ENCODE assay signal across 25 cellular contexts in genomic region chr4:123930971-123931370, GRCh38.
"Had no signal": no experiment of that assay in that cellular context is flagged by ENCODE, and none has a peak within 500 bp of the region (broad histone marks: within the 10 kb centered on the region; RNA-seq: fewer than 3 reads in every experiment).

No MANE protein-coding gene starts in this region.

- H3K4me1 Mint-ChIP-seq: activated CD4-positive, alpha-beta memory T cell treated with anti-CD3 and anti-CD28 coated beads, Interleukin-2, amount 10 ng/mL, durations not matched to agents 7 days and 5 days; activated naive CD8-positive, alpha-beta T cell treated with anti-CD3 and anti-CD28 coated beads, Interleukin-2, amount 10 ng/mL, durations not matched to agents 7 days and 5 days; brain; naive thymus-derived CD4-positive, alpha-beta T cell; neural progenitor cell; T-cell had no signal

- H3K27ac Mint-ChIP-seq: activated CD4-positive, alpha-beta memory T cell treated with anti-CD3 and anti-CD28 coated beads, Interleukin-2, amount 10 ng/mL, durations not matched to agents 7 days and 5 days; activated naive CD8-positive, alpha-beta T cell treated with anti-CD3 and anti-CD28 coated beads, Interleukin-2, amount 10 ng/mL, durations not matched to agents 7 days and 5 days; activated T-helper 2 cell treated with anti-CD3 and anti-CD28 coated beads, Interferon-gamma antibody, Interleukin-2, Interleukin-4, amounts not matched to agents 10 μg/mL and 5 μg/mL and 100 μg/mL, durations not matched to agents 14 hours and 24 hours and 36 hours; brain; naive thymus-derived CD4-positive, alpha-beta T cell; neural progenitor cell; progenitor cell of endocrine pancreas; stimulated activated naive CD8-positive, alpha-beta T cell treated with anti-CD3 and anti-CD28 coated beads, Interleukin-15, Interleukin-2, amounts not matched to agents 100 ng/mL and 50 ng/mL, for 24 hours; T-cell had no signal

- H3K9ac ChIP-seq: neural progenitor cell had no signal

- H3K36me3 Mint-ChIP-seq: activated naive CD8-positive, alpha-beta T cell treated with anti-CD3 and anti-CD28 coated beads, Interleukin-2, amount 10 ng/mL, durations not matched to agents 7 days and 5 days; brain; naive thymus-derived CD4-positive, alpha-beta T cell; T-cell had no signal

- H3K27me3 ChIP-seq: esophagus squamous epithelium, gastrocnemius medialis, heart left ventricle, neural progenitor cell, transverse colon, uterus had no signal

- H2AFZ ChIP-seq: neural progenitor cell had no signal

- H3K27ac ChIP-seq: gastrocnemius medialis, neural progenitor cell, transverse colon had no signal

- H3K9me3 Mint-ChIP-seq: activated CD4-positive, alpha-beta memory T cell treated with anti-CD3 and anti-CD28 coated beads, Interleukin-2, amount 10 ng/mL, durations not matched to agents 7 days and 5 days; activated naive CD8-positive, alpha-beta T cell treated with anti-CD3 and anti-CD28 coated beads, Interleukin-2, amount 10 ng/mL, durations not matched to agents 7 days and 5 days; activated T-helper 2 cell treated with anti-CD3 and anti-CD28 coated beads, Interferon-gamma antibody, Interleukin-2, Interleukin-4, amounts not matched to agents 10 μg/mL and 5 μg/mL and 100 μg/mL, durations not matched to agents 14 hours and 24 hours and 36 hours; brain had no signal

- DNase-seq: activated CD4-positive, alpha-beta memory T cell treated with anti-CD3 and anti-CD28 coated beads, Interleukin-2, amount 10 ng/mL, durations not matched to agents 7 days and 5 days; activated CD4-positive, alpha-beta T cell treated with anti-CD3 and anti-CD28 coated beads for 48 hours; activated CD4-positive, CD25-positive, alpha-beta regulatory T cell; activated naive CD4-positive, alpha-beta T cell treated with Interleukin-2 at 50 U/mL for 16 hours; activated naive CD8-positive, alpha-beta T cell treated with anti-CD3 and anti-CD28 coated beads, Interleukin-2, amount 10 ng/mL, durations not matched to agents 7 days and 5 days; activated T-cell treated with anti-CD3 and anti-CD28 coated beads, Interleukin-2, amount 50 U/mL, for 1 hour; cerebellar nuclear complex; effector CD8-positive, alpha-beta T cell; esophagus squamous epithelium; gastrocnemius medialis; heart left ventricle; mesendoderm; naive thymus-derived CD4-positive, alpha-beta T cell; small intestine; stimulated activated CD4-positive, alpha-beta T cell treated with anti-CD3 and anti-CD28 coated beads, Interleukin-15, amount 100 ng/mL, for 24 hours; stimulated activated CD4-positive, alpha-beta T cell treated with anti-CD3 and anti-CD28 coated beads, Interleukin-2, amount 100 ng/mL, for 48 hours; T-cell; T1000; transverse colon; uterus had no signal

- ATAC-seq: gastrocnemius medialis; naive thymus-derived CD4-positive, alpha-beta T cell; T-cell had no signal

- H3K27me3 Mint-ChIP-seq: activated CD4-positive, alpha-beta memory T cell treated with anti-CD3 and anti-CD28 coated beads, Interleukin-2, amount 10 ng/mL, durations not matched to agents 7 days and 5 days; activated naive CD8-positive, alpha-beta T cell treated with anti-CD3 and anti-CD28 coated beads, Interleukin-2, amount 10 ng/mL, durations not matched to agents 7 days and 5 days; naive thymus-derived CD4-positive, alpha-beta T cell; progenitor cell of endocrine pancreas; stimulated activated naive CD8-positive, alpha-beta T cell treated with anti-CD3 and anti-CD28 coated beads, Interleukin-15, Interleukin-2, amounts not matched to agents 100 ng/mL and 50 ng/mL, for 24 hours; T-cell had no signal

- H3K4me1 ChIP-seq: esophagus squamous epithelium, gastrocnemius medialis, neural progenitor cell, transverse colon, uterus had no signal

- H3K9me3 ChIP-seq: esophagus squamous epithelium, gastrocnemius medialis, heart left ventricle, transverse colon, uterus had no signal

- H3K36me3 ChIP-seq: esophagus squamous epithelium, gastrocnemius medialis, heart left ventricle, neural progenitor cell, transverse colon, uterus had no signal

- H3K4me2 ChIP-seq: neural progenitor cell had no signal

- H3K4me3 Mint-ChIP-seq: activated CD4-positive, alpha-beta memory T cell treated with anti-CD3 and anti-CD28 coated beads, Interleukin-2, amount 10 ng/mL, durations not matched to agents 7 days and 5 days; activated naive CD8-positive, alpha-beta T cell treated with anti-CD3 and anti-CD28 coated beads, Interleukin-2, amount 10 ng/mL, durations not matched to agents 7 days and 5 days; brain; naive thymus-derived CD4-positive, alpha-beta T cell; neural progenitor cell; stimulated activated naive CD8-positive, alpha-beta T cell treated with anti-CD3 and anti-CD28 coated beads, Interleukin-15, Interleukin-2, amounts not matched to agents 100 ng/mL and 50 ng/mL, for 24 hours; T-cell had no signal

- H3K4me3 ChIP-seq: esophagus squamous epithelium, gastrocnemius medialis, heart left ventricle, neural progenitor cell, transverse colon, uterus had no signal
